In the genomic region with DNA sequence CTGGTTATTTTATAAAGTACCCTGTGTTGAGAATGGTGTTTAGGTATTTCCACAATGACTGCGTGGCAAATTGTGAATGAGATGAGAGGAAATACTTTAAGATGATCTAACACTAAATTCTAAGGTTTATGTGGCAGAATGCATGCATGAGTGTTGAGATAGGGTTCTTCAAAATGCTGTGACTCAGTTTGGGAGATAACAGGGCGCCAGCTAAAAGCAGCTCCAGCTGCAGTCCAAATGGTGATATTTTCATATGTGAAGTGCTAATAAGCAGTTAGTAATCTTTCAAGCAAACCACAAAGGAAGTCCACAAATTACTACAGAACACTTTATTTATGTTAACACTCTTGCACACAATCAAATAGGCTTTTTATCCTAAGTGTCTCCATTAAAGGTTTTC, we compare ENCODE assay signal across 2 cellular contexts.
TF ChIP-seq lines count a peak whose summit lies in the region.

No MANE protein-coding gene starts in this region.

TF ChIP-seq in IMR-90, 13 proteins besides CTCF, POLR2A, EP300 and RAD21:
- TF ChIP-seq, protein P1, sequence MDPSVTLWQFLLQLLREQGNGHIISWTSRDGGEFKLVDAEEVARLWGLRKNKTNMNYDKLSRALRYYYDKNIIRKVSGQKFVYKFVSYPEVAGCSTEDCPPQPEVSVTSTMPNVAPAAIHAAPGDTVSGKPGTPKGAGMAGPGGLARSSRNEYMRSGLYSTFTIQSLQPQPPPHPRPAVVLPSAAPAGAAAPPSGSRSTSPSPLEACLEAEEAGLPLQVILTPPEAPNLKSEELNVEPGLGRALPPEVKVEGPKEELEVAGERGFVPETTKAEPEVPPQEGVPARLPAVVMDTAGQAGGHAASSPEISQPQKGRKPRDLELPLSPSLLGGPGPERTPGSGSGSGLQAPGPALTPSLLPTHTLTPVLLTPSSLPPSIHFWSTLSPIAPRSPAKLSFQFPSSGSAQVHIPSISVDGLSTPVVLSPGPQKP (IDR thresholded peaks at IDR 0.05; ENCODE audit: borderline replicate concordance, low read depth, low read length), result no peak
- TF ChIP-seq BHLHE40 (IDR thresholded peaks at IDR 0.05; ENCODE audit: low read depth, low read length) (peak; percentile 45; the same call in 1 of the 2 replicates), FOS (IDR thresholded peaks at IDR 0.05; ENCODE audit: low read depth, low read length) (peak; percentile 80), SMC3 (IDR thresholded peaks at IDR 0.05; ENCODE audit: low read depth, low read length) (no peak), MAZ (IDR thresholded peaks at IDR 0.05; ENCODE audit: borderline replicate concordance, low read depth, low read length) (no peak), MXI1 (IDR thresholded peaks at IDR 0.05; ENCODE audit: borderline replicate concordance, low read depth, low read length) (no peak), RFX5 (IDR thresholded peaks at IDR 0.05; ENCODE audit: low read depth, low read length) (no peak)

TF ChIP-seq in WTC11, 78 proteins besides CTCF, POLR2A, EP300 and RAD21:
- TF ChIP-seq ZNF671 (CRISPR knock-in tag; IDR thresholded peaks at IDR 0.05), result no peak
- no peak for TF ChIP-seq ZNF138 (CRISPR knock-in tag; conservative IDR thresholded peaks at IDR 0.05)
